In the genomic region with DNA sequence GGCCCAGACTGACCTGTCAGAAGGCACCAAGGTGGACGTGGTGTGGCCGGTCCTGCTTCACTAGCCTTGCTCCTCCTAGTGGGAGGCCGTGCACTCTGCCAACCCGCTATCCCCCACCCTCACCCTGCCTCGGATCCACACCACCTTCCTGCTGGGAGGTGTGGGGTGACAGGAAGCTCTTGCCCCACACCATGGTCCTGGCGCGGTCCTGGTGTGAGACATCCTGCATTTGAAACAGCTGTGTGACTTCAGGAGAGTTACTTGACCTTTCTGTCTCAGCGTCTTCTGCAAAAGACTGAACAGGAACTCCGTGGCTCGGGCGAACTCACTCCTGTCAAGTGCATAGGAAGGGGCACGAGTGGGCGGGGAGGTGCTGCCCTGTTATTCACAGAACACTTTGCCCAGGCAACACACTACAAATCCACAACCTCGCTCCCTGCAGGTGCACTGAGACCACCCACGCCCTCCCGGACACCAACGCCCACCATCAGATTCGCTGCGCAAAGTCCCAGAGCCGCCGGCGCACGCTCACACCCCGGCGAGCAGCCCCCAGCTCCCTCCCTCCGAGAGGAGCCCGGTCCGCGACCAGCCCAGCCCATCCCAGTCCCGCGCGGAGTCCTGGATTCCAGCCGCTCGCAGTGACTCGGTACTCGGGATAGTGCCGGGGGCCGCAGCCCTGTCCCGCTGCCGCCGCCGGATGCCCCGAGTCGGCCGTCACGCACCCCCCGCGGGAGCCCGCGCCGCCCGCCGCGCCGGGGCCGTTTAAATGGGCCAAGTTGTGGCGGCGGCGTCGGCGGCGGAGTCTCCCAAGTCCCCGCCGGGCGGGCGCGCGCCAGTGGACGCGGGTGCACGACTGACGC, we compare ENCODE assay signal across 1 cellular context.
TF ChIP-seq lines count a peak whose summit lies in the region.

SAMD11 (plus strand) TSS at position 793 of the 860 bp plus-strand sequence. CDS start 509 bp downstream, outside the sequence.

TF ChIP-seq in HEK293, 187 proteins besides CTCF, POLR2A, EP300 and RAD21 (continued from another document and continues in another):
- TF ChIP-seq, protein P1, sequence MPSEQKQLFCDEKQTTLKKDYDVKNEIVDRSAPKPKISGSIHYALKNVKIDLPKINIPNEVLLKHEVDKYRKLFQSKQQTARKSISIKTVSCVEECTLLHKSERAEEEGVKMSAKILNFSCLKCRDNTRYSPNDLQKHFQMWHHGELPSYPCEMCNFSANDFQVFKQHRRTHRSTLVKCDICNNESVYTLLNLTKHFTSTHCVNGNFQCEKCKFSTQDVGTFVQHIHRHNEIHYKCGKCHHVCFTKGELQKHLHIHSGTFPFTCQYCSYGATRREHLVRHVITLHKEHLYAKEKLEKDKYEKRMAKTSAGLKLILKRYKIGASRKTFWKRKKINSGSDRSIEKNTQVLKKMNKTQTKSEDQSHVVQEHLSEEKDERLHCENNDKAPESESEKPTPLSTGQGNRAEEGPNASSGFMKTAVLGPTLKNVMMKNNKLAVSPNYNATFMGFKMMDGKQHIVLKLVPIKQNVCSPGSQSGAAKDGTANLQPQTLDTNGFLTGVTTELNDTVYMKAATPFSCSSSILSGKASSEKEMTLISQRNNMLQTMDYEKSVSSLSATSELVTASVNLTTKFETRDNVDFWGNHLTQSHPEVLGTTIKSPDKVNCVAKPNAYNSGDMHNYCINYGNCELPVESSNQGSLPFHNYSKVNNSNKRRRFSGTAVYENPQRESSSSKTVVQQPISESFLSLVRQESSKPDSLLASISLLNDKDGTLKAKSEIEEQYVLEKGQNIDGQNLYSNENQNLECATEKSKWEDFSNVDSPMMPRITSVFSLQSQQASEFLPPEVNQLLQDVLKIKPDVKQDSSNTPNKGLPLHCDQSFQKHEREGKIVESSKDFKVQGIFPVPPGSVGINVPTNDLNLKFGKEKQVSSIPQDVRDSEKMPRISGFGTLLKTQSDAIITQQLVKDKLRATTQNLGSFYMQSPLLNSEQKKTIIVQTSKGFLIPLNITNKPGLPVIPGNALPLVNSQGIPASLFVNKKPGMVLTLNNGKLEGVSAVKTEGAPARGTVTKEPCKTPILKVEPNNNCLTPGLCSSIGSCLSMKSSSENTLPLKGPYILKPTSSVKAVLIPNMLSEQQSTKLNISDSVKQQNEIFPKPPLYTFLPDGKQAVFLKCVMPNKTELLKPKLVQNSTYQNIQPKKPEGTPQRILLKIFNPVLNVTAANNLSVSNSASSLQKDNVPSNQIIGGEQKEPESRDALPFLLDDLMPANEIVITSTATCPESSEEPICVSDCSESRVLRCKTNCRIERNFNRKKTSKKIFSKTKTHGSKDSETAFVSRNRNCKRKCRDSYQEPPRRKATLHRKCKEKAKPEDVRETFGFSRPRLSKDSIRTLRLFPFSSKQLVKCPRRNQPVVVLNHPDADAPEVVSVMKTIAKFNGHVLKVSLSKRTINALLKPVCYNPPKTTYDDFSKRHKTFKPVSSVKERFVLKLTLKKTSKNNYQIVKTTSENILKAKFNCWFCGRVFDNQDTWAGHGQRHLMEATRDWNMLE (tag by site-specific recombination; conservative IDR thresholded peaks at IDR 0.05; ENCODE audit: low read depth), result no peak
- TF ChIP-seq YY1 (tag by site-specific recombination; IDR thresholded peaks at IDR 0.05) (0 out of 2 replicates have a peak, but pooled peaks have one; percentile 19), REST (tag by site-specific recombination; IDR thresholded peaks at IDR 0.05) (no peak), ZBTB7A (tag by site-specific recombination; IDR thresholded peaks at IDR 0.05; ENCODE audit: low read depth) (0 out of 2 replicates have a peak, but pooled peaks have one; percentile 22), ZNF24 (tag by site-specific recombination; IDR thresholded peaks at IDR 0.05) (no peak), ZNF48 (tag by site-specific recombination; IDR thresholded peaks at IDR 0.05) (no peak), HOXC10 (CRISPR knock-in tag; IDR thresholded peaks at IDR 0.05) (no peak), ZNF19 (tag by site-specific recombination; IDR thresholded peaks at IDR 0.05; ENCODE audit: low read depth) (no peak), ZNF610 (tag by site-specific recombination; IDR thresholded peaks at IDR 0.05; ENCODE audit: borderline replicate concordance) (no peak), ZNF394 (tag by site-specific recombination; IDR thresholded peaks at IDR 0.05; ENCODE audit: borderline replicate concordance) (no peak), ZNF776 (tag by site-specific recombination; IDR thresholded peaks at IDR 0.05; ENCODE audit: borderline replicate concordance) (no peak), ZNF621 (tag by site-specific recombination; IDR thresholded peaks at IDR 0.05) (no peak), ZNF768 (tag by site-specific recombination; IDR thresholded peaks at IDR 0.05) (peak; percentile 93; the same call in 1 of the 2 replicates), ZBTB21 (tag by site-specific recombination; IDR thresholded peaks at IDR 0.05) (no peak), ZNF580 (tag by site-specific recombination; IDR thresholded peaks at IDR 0.05) (no peak), ZNF23 (tag by site-specific recombination; IDR thresholded peaks at IDR 0.05; ENCODE audit: borderline replicate concordance) (no peak), KLF9 (tag by site-specific recombination; IDR thresholded peaks at IDR 0.05; ENCODE audit: low read depth) (peak; percentile 67; the same call in 1 of the 2 replicates), ZNF571 (tag by site-specific recombination; IDR thresholded peaks at IDR 0.05) (no peak), BCL11B (tag by site-specific recombination; IDR thresholded peaks at IDR 0.05; ENCODE audit: low read depth) (0 out of 2 replicates have a peak, but pooled peaks have one; percentile 6), EGR2 (tag by site-specific recombination; IDR thresholded peaks at IDR 0.05; ENCODE audit: low read depth) (peak; percentile 90), ZNF837 (tag by site-specific recombination; IDR thresholded peaks at IDR 0.05) (peak; percentile 69; the same call in 1 of the 2 replicates), ZNF501 (tag by site-specific recombination; IDR thresholded peaks at IDR 0.05) (0 out of 2 replicates have a peak, but pooled peaks have one; percentile 33), ZFHX2 (tag by site-specific recombination; conservative IDR thresholded peaks at IDR 0.05) (peak; percentile 97), HOXA7 (CRISPR knock-in tag; IDR thresholded peaks at IDR 0.05; ENCODE audit: borderline replicate concordance) (no peak), ZSCAN23 (tag by site-specific recombination; IDR thresholded peaks at IDR 0.05) (no peak), ZNF16 (tag by site-specific recombination; IDR thresholded peaks at IDR 0.05; ENCODE audit: low read depth) (no peak), ZNF558 (tag by site-specific recombination; IDR thresholded peaks at IDR 0.05) (no peak), ZNF138 (tag by site-specific recombination; IDR thresholded peaks at IDR 0.05; ENCODE audit: borderline replicate concordance) (no peak), ZNF660 (tag by site-specific recombination; IDR thresholded peaks at IDR 0.05) (peak; percentile 97), ZNF274 (IDR thresholded peaks at IDR 0.05; ENCODE audit: low read length) (no peak), ZNF274 (tag by site-specific recombination; IDR thresholded peaks at IDR 0.05; ENCODE audit: borderline replicate concordance) (no peak), ZNF184 (tag by site-specific recombination; IDR thresholded peaks at IDR 0.05) (peak; percentile 69; the same call in 1 of the 2 replicates), ZXDB (tag by site-specific recombination; IDR thresholded peaks at IDR 0.05) (0 out of 2 replicates have a peak, but pooled peaks have one; percentile 24), MZF1 (tag by site-specific recombination; IDR thresholded peaks at IDR 0.05; ENCODE audit: borderline replicate concordance) (peak; percentile 29; the same call in 1 of the 2 replicates), SP2 (tag by site-specific recombination; IDR thresholded peaks at IDR 0.05) (peak; percentile 50; the same call in 1 of the 2 replicates), ZNF146 (tag by site-specific recombination; IDR thresholded peaks at IDR 0.05) (0 out of 2 replicates have a peak, but pooled peaks have one; percentile 15), ZBTB8A (tag by site-specific recombination; IDR thresholded peaks at IDR 0.05) (peak; percentile 69), ZIC2 (tag by site-specific recombination; IDR thresholded peaks at IDR 0.05) (peak; percentile 7; the same call in 1 of the 2 replicates), SCRT1 (tag by site-specific recombination; IDR thresholded peaks at IDR 0.05; ENCODE audit: borderline replicate concordance) (no peak), ZNF585B (tag by site-specific recombination; IDR thresholded peaks at IDR 0.05) (no peak), RBAK (tag by site-specific recombination; IDR thresholded peaks at IDR 0.05) (no peak), GLIS2 (tag by site-specific recombination; IDR thresholded peaks at IDR 0.05) (peak; percentile 22; the same call in 1 of the 2 replicates), KLF16 (tag by site-specific recombination; IDR thresholded peaks at IDR 0.05) (peak; percentile 68; the same call in 1 of the 2 replicates), ZNF600 (tag by site-specific recombination; IDR thresholded peaks at IDR 0.05) (peak; percentile 94), GFI1B (tag by site-specific recombination; IDR thresholded peaks at IDR 0.05) (no peak), YY2 (tag by site-specific recombination; IDR thresholded peaks at IDR 0.05) (no peak)
- TF ChIP-seq, protein P2, sequence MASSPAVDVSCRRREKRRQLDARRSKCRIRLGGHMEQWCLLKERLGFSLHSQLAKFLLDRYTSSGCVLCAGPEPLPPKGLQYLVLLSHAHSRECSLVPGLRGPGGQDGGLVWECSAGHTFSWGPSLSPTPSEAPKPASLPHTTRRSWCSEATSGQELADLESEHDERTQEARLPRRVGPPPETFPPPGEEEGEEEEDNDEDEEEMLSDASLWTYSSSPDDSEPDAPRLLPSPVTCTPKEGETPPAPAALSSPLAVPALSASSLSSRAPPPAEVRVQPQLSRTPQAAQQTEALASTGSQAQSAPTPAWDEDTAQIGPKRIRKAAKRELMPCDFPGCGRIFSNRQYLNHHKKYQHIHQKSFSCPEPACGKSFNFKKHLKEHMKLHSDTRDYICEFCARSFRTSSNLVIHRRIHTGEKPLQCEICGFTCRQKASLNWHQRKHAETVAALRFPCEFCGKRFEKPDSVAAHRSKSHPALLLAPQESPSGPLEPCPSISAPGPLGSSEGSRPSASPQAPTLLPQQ (tag by site-specific recombination; IDR thresholded peaks at IDR 0.05), result peak; percentile 70
- TF ChIP-seq, protein P3, sequence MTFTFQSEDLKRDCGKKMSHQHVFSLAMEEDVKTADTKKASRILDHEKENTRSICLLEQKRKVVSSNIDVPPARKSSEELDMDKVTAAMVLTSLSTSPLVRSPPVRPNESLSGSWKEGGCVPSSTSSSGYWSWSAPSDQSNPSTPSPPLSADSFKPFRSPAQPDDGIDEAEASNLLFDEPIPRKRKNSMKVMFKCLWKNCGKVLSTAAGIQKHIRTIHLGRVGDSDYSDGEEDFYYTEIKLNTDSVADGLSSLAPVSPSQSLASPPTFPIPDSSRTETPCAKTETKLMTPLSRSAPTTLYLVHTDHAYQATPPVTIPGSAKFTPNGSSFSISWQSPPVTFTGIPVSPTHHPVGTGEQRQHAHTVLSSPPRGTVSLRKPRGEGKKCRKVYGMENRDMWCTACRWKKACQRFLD (tag by site-specific recombination; IDR thresholded peaks at IDR 0.05), result no peak
- TF ChIP-seq, protein P4, sequence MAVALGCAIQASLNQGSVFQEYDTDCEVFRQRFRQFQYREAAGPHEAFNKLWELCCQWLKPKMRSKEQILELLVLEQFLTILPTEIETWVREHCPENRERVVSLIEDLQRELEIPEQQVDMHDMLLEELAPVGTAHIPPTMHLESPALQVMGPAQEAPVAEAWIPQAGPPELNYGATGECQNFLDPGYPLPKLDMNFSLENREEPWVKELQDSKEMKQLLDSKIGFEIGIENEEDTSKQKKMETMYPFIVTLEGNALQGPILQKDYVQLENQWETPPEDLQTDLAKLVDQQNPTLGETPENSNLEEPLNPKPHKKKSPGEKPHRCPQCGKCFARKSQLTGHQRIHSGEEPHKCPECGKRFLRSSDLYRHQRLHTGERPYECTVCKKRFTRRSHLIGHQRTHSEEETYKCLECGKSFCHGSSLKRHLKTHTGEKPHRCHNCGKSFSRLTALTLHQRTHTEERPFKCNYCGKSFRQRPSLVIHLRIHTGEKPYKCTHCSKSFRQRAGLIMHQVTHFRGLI (tag by site-specific recombination; IDR thresholded peaks at IDR 0.05), result peak; percentile 48; the same call in 1 of the 2 replicates
- TF ChIP-seq, protein P5, sequence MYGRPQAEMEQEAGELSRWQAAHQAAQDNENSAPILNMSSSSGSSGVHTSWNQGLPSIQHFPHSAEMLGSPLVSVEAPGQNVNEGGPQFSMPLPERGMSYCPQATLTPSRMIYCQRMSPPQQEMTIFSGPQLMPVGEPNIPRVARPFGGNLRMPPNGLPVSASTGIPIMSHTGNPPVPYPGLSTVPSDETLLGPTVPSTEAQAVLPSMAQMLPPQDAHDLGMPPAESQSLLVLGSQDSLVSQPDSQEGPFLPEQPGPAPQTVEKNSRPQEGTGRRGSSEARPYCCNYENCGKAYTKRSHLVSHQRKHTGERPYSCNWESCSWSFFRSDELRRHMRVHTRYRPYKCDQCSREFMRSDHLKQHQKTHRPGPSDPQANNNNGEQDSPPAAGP (tag by site-specific recombination; IDR thresholded peaks at IDR 0.05), result peak; percentile 69
